ENCODE assay signal across 26 cellular contexts in genomic region chr11:43664295-43664694, GRCh38.
"Had no signal": no experiment of that assay in that cellular context is flagged by ENCODE, and none has a peak within 500 bp of the region (broad histone marks: within the 10 kb centered on the region; RNA-seq: fewer than 3 reads in every experiment).

No MANE protein-coding gene starts in this region.

- H3K27ac ChIP-seq: colonic mucosa, epithelial cell of prostate, esophagus squamous epithelium, gastrocnemius medialis, heart right ventricle, left lung, lower lobe of right lung had no signal

- H3K36me3 Mint-ChIP-seq: immature natural killer cell; naive thymus-derived CD4-positive, alpha-beta T cell; natural killer cell had no signal

- H3K4me3 ChIP-seq: colonic mucosa, esophagus squamous epithelium, gastrocnemius medialis, heart right ventricle, left lung, lower lobe of right lung had no signal

- ATAC-seq: effector memory CD8-positive, alpha-beta T cell; esophagus mucosa; gastrocnemius medialis; heart right ventricle; left cardiac atrium; left lung; left ventricle myocardium superior; lower lobe of right lung; naive thymus-derived CD4-positive, alpha-beta T cell; natural killer cell had no signal

- H3K4me1 Mint-ChIP-seq: endodermal cell; immature natural killer cell; naive thymus-derived CD4-positive, alpha-beta T cell; natural killer cell had no signal

- H3K9me3 Mint-ChIP-seq: dendritic cell treated with granulocyte-macrophage colony-stimulating factor and Interleukin-4, amounts not matched to agents 40 ng/mL and 50 ng/mL, for 4 days; effector memory CD8-positive, alpha-beta T cell; immature natural killer cell; natural killer cell had no signal

- DNase-seq: colonic mucosa; cortex of kidney; effector CD8-positive, alpha-beta T cell; effector memory CD8-positive, alpha-beta T cell; endodermal cell; erythroblast; esophagus squamous epithelium; foreskin fibroblast; foreskin melanocyte; gastrocnemius medialis; glutamatergic neuron; head of caudate nucleus; heart right ventricle; hypothalamus; immature natural killer cell; left cardiac atrium; left lung; left ventricle myocardium superior; lower lobe of right lung; mesenchymal stem cell; midbrain; naive thymus-derived CD4-positive, alpha-beta T cell; natural killer cell had no signal

- H3K9me3 ChIP-seq: colonic mucosa, gastrocnemius medialis, heart right ventricle, left lung, lower lobe of right lung had no signal

- H3K27me3 ChIP-seq: colonic mucosa, gastrocnemius medialis had no signal

- H3K4me1 ChIP-seq: colonic mucosa, esophagus squamous epithelium, gastrocnemius medialis, heart right ventricle, left lung, lower lobe of right lung had no signal

- H3K4me3 Mint-ChIP-seq: dendritic cell treated with granulocyte-macrophage colony-stimulating factor and Interleukin-4, amounts not matched to agents 40 ng/mL and 50 ng/mL, for 4 days; effector memory CD8-positive, alpha-beta T cell; endodermal cell; immature natural killer cell; naive thymus-derived CD4-positive, alpha-beta T cell; natural killer cell had no signal

- H3K36me3 ChIP-seq: colonic mucosa, esophagus squamous epithelium, gastrocnemius medialis, heart right ventricle, left lung, lower lobe of right lung had no signal

- H3K27ac Mint-ChIP-seq: dendritic cell treated with granulocyte-macrophage colony-stimulating factor and Interleukin-4, amounts not matched to agents 40 ng/mL and 50 ng/mL, for 4 days; effector memory CD8-positive, alpha-beta T cell; endodermal cell; immature natural killer cell; naive thymus-derived CD4-positive, alpha-beta T cell; natural killer cell had no signal
